Comparison of ENCODE assay signal across 26 cellular contexts in genomic region chr17:15928286-15928785, GRCh38. TPM values are rescaled to one million over a fixed set of nuclear protein-coding genes. Genes with fewer than 3 reads are reported as not detected.
A peak's percentile ranks its signal among the peaks of the same experiment; 100 is the strongest.
DNase-seq lines count a peak whose midpoint lies in the region; ATAC-seq, FAIRE-seq and TF ChIP-seq lines count a peak whose summit lies in the region.
"Had no signal": no experiment of that assay in that cellular context is flagged by ENCODE, and none has a peak within 500 bp of the region (broad histone marks: within the 10 kb centered on the region; RNA-seq: fewer than 3 reads in every experiment).

No MANE protein-coding gene starts in this region.

- H3K79me2 ChIP-seq in K562 (ENCODE audit: control insufficient read depth, insufficient read depth, low read length) = no peaks in the 10 kb centered on the region

- no peak for TF ChIP-seq POLR2A in K562 (conservative IDR thresholded peaks at IDR 0.05)
- no peak for TF ChIP-seq POLR2A in erythroblast (IDR thresholded peaks at IDR 0.05; ENCODE audit: low read length)

- no peaks in the 10 kb centered on the region for H3K9me3 Mint-ChIP-seq in activated naive CD8-positive, alpha-beta T cell treated with anti-CD3 and anti-CD28 coated beads, Interleukin-2, amount 10 ng/mL, durations not matched to agents 7 days and 5 days
- no peaks in the 10 kb centered on the region for H3K9me3 Mint-ChIP-seq in activated naive CD8-positive, alpha-beta T cell treated with anti-CD3 and anti-CD28 coated beads for 36 hours
- H3K9me3 Mint-ChIP-seq in stimulated activated naive B cell treated with anti-CD40 and anti-IgM and Interleukin-4, amounts not matched to agents 10 μg/mL and 1 μg/mL and 100 μg/mL, for 72 hours = no peaks in the 10 kb centered on the region
- H3K9me3 Mint-ChIP-seq: activated naive CD4-positive, alpha-beta T cell treated with anti-CD3 and anti-CD28 coated beads, Interleukin-2, amount 50 U/mL, for 24 hours; CD8-positive, alpha-beta memory T cell; immature natural killer cell; memory B cell; T-helper 1 cell treated with Interleukin-12 subunit alpha and Interleukin-12 subunit beta and Interleukin-4 antibody, amounts not matched to agents 30 μg/mL and 1 μg/mL, for 36 hours had no signal

- no peak for DNase-seq in activated naive CD8-positive, alpha-beta T cell treated with anti-CD3 and anti-CD28 coated beads, Interleukin-2, amount 10 ng/mL, durations not matched to agents 7 days and 5 days
- no peak for DNase-seq in activated naive CD8-positive, alpha-beta T cell treated with anti-CD3 and anti-CD28 coated beads for 36 hours
- DNase-seq in K562 (ENCODE audit: extremely low read depth in 1 of 4, low spot score in 3 of 4) (no peak), mucosa of gallbladder (ENCODE audit: low spot score) (peak; percentile 27), 8988T (no peak), erythroblast (lab: John Stamatoyannopoulos, UW) (no peak), NCI-H2107 treated with DMSO at 0.1 percent for 48 hours (lab: John Stamatoyannopoulos, UW; ENCODE audit: unreplicated experiment) (no peak)
- DNase-seq in stimulated activated naive B cell treated with anti-CD40 and anti-IgM and Interleukin-4, amounts not matched to agents 10 μg/mL and 1 μg/mL and 100 μg/mL, for 72 hours = no peak
- DNase-seq: activated CD4-positive, alpha-beta T cell treated with anti-CD3 and anti-CD28 coated beads, Interleukin-2, amount 50 U/mL, for 4 hours; CD8-positive, alpha-beta memory T cell; EL; H7; immature natural killer cell; MM.1S; NCI-H2029 treated with DMSO at 0.1 percent for 48 hours; NCI-H524 treated with DMSO at 0.1 percent for 48 hours; NK-92 treated with Interleukin-12 subunit alpha and Interleukin-12 subunit beta, amount 100 ng/mL, for 24 hours; PC-3; small intestine; stimulated activated naive CD4-positive, alpha-beta T cell treated with Interleukin-2 at 50 U/mL for 16 hours had no signal

- intact Hi-C loops in K562 (cut with micrococcal nuclease) = no loop called here

- no peak for TF ChIP-seq RAD21 in K562 (CRISPR knock-in tag; conservative IDR thresholded peaks at IDR 0.05 in 1 of 2, IDR thresholded peaks at IDR 0.05 in 1 of 2)

- H3K27ac Mint-ChIP-seq in activated naive CD8-positive, alpha-beta T cell treated with anti-CD3 and anti-CD28 coated beads, Interleukin-2, amount 10 ng/mL, durations not matched to agents 7 days and 5 days = peak overlapping the region; percentile 22
- H3K27ac Mint-ChIP-seq in activated naive CD8-positive, alpha-beta T cell treated with anti-CD3 and anti-CD28 coated beads for 36 hours = no peak overlapping the region
- no peak overlapping the region for H3K27ac Mint-ChIP-seq in stimulated activated naive B cell treated with anti-CD40 and anti-IgM and Interleukin-4, amounts not matched to agents 10 μg/mL and 1 μg/mL and 100 μg/mL, for 72 hours
- H3K27ac Mint-ChIP-seq: activated naive CD4-positive, alpha-beta T cell treated with anti-CD3 and anti-CD28 coated beads, Interleukin-2, amount 50 U/mL, for 24 hours; CD8-positive, alpha-beta memory T cell; memory B cell; T-helper 1 cell treated with Interleukin-12 subunit alpha and Interleukin-12 subunit beta and Interleukin-4 antibody, amounts not matched to agents 30 μg/mL and 1 μg/mL, for 36 hours had no signal

- H3K9ac ChIP-seq in K562 (ENCODE audit: insufficient read depth in 1 of 2, low read depth in 2 of 2, low read length in 2 of 2) = peak overlapping the region in 1 of 2 experiments; percentile 79; a peak in 1 of 4 replicates

- no peak for FAIRE-seq in K562 (lab: Jason Lieb, UNC)
- FAIRE-seq: GM18507, small intestine, TTC549 had no signal

- TF ChIP-seq CTCF in K562 (IDR thresholded peaks at IDR 0.05 in 2 of 3, conservative IDR thresholded peaks at IDR 0.05 in 1 of 3; ENCODE audit: insufficient read depth in 2 of 3, low read depth in 1 of 3, low read length in 3 of 3) = no peak

- H2AFZ ChIP-seq in K562 (ENCODE audit: low read depth, low read length) = peak overlapping the region; percentile 80

- no peaks in the 10 kb centered on the region for H3K36me3 ChIP-seq in K562 (ENCODE audit: control insufficient read depth, insufficient read depth, low read length)

- no peak overlapping the region for H3K27ac ChIP-seq in K562 (ENCODE audit: extremely low read depth, low read depth, low read length)
- H3K27ac ChIP-seq: SK-N-MC had no signal

- no peak overlapping the region for H3K4me3 Mint-ChIP-seq in activated naive CD8-positive, alpha-beta T cell treated with anti-CD3 and anti-CD28 coated beads, Interleukin-2, amount 10 ng/mL, durations not matched to agents 7 days and 5 days
- H3K4me3 Mint-ChIP-seq in activated naive CD8-positive, alpha-beta T cell treated with anti-CD3 and anti-CD28 coated beads for 36 hours = no peak overlapping the region
- H3K4me3 Mint-ChIP-seq in stimulated activated naive B cell treated with anti-CD40 and anti-IgM and Interleukin-4, amounts not matched to agents 10 μg/mL and 1 μg/mL and 100 μg/mL, for 72 hours = no peak overlapping the region
- H3K4me3 Mint-ChIP-seq: activated naive CD4-positive, alpha-beta T cell treated with anti-CD3 and anti-CD28 coated beads, Interleukin-2, amount 50 U/mL, for 24 hours; CD8-positive, alpha-beta memory T cell; memory B cell; T-helper 1 cell treated with Interleukin-12 subunit alpha and Interleukin-12 subunit beta and Interleukin-4 antibody, amounts not matched to agents 30 μg/mL and 1 μg/mL, for 36 hours had no signal

- no peaks in the 10 kb centered on the region for H3K27me3 ChIP-seq in K562 (ENCODE audit: control insufficient read depth in 2 of 2, insufficient read depth in 2 of 2, low read length in 2 of 2)

- H3K4me2 ChIP-seq in K562 (ENCODE audit: insufficient read depth, low read length) = peak overlapping the region; percentile 11; the same call in 1 of the 2 replicates

- H3K36me3 Mint-ChIP-seq in activated naive CD8-positive, alpha-beta T cell treated with anti-CD3 and anti-CD28 coated beads, Interleukin-2, amount 10 ng/mL, durations not matched to agents 7 days and 5 days = no peaks in the 10 kb centered on the region
- no peaks in the 10 kb centered on the region for H3K36me3 Mint-ChIP-seq in activated naive CD8-positive, alpha-beta T cell treated with anti-CD3 and anti-CD28 coated beads for 36 hours
- H3K36me3 Mint-ChIP-seq in stimulated activated naive B cell treated with anti-CD40 and anti-IgM and Interleukin-4, amounts not matched to agents 10 μg/mL and 1 μg/mL and 100 μg/mL, for 72 hours = no peaks in the 10 kb centered on the region
- H3K36me3 Mint-ChIP-seq: activated naive CD4-positive, alpha-beta T cell treated with anti-CD3 and anti-CD28 coated beads, Interleukin-2, amount 50 U/mL, for 24 hours; immature natural killer cell had no signal

- peaks cover 32% of the 10 kb centered on the region for H3K27me3 Mint-ChIP-seq in activated naive CD8-positive, alpha-beta T cell treated with anti-CD3 and anti-CD28 coated beads, Interleukin-2, amount 10 ng/mL, durations not matched to agents 7 days and 5 days
- H3K27me3 Mint-ChIP-seq in activated naive CD8-positive, alpha-beta T cell treated with anti-CD3 and anti-CD28 coated beads for 36 hours = peaks cover 19% of the 10 kb centered on the region
- peaks cover 17 to 20% of the 10 kb centered on the region in 2 donors for H3K27me3 Mint-ChIP-seq in stimulated activated naive B cell treated with anti-CD40 and anti-IgM and Interleukin-4, amounts not matched to agents 10 μg/mL and 1 μg/mL and 100 μg/mL, for 72 hours

- no peak for TF ChIP-seq EP300 in K562 (IDR thresholded peaks at IDR 0.05; ENCODE audit: low read length)

- no TSS peak for BruUV-seq in K562 (replicated peaks; lab: Mats Ljungman, UMichigan)

- no peaks in the 10 kb centered on the region for H3K9me1 ChIP-seq in K562 (ENCODE audit: control insufficient read depth, insufficient read depth, low read length)

- H3K4me3 ChIP-seq in K562 = no peak overlapping the region
- H3K4me3 ChIP-seq: SK-N-MC had no signal

- CTCF ChIA-PET in K562 (lab: Yijun Ruan, JAX; ENCODE audit: low intra/inter-chr PET ratio) = no interaction called here

- WGBS in K562 (ENCODE audit: insufficient coverage, low coverage, missing lambda C conversion rate) = 49% methylated on average over 7 of the region's 9 CpGs

- no peak for ATAC-seq in activated naive CD8-positive, alpha-beta T cell treated with anti-CD3 and anti-CD28 coated beads, Interleukin-2, amount 10 ng/mL, durations not matched to agents 7 days and 5 days (ENCODE audit: low read depth)
- ATAC-seq in K562 = no peak
- ATAC-seq in stimulated activated naive B cell treated with anti-CD40 and anti-IgM and Interleukin-4, amounts not matched to agents 10 μg/mL and 1 μg/mL and 100 μg/mL, for 72 hours (replicated peaks) = peak; percentile 20 to 27
- ATAC-seq: PC-3 had no signal

- no peaks in the 10 kb centered on the region for H3K9me3 ChIP-seq in K562 (replicated peaks; ENCODE audit: control insufficient read depth, insufficient read depth, low read depth, low read length)

- H4K20me1 ChIP-seq in K562 (replicated peaks; ENCODE audit: control insufficient read depth, insufficient read depth, low read length) = no peaks in the 10 kb centered on the region

- H3K4me1 ChIP-seq in K562 (replicated peaks in 1 of 2; ENCODE audit: control insufficient read depth in 2 of 2, insufficient read depth in 2 of 2, low read length in 2 of 2) = peaks cover 4 to 14% of the 10 kb centered on the region in 2 experiments; a peak in 3 of 5 replicates

- in situ Hi-C loops in K562 (cut with MboI) = no loop called here

- POLR2A ChIA-PET in activated naive CD8-positive, alpha-beta T cell treated with anti-CD3 and anti-CD28 coated beads, Interleukin-2, amount 10 ng/mL, durations not matched to agents 7 days and 5 days (lab: Charles Lee) = no interaction called here
- POLR2A ChIA-PET in K562 (lab: Yijun Ruan, JAX) = no interaction called here

- peaks cover 4% of the 10 kb centered on the region for H3K4me1 Mint-ChIP-seq in activated naive CD8-positive, alpha-beta T cell treated with anti-CD3 and anti-CD28 coated beads, Interleukin-2, amount 10 ng/mL, durations not matched to agents 7 days and 5 days
- H3K4me1 Mint-ChIP-seq in activated naive CD8-positive, alpha-beta T cell treated with anti-CD3 and anti-CD28 coated beads for 36 hours = peaks cover 2% of the 10 kb centered on the region
- H3K4me1 Mint-ChIP-seq in stimulated activated naive B cell treated with anti-CD40 and anti-IgM and Interleukin-4, amounts not matched to agents 10 μg/mL and 1 μg/mL and 100 μg/mL, for 72 hours = peaks cover 12 to 14% of the 10 kb centered on the region in 2 donors
- H3K4me1 Mint-ChIP-seq: CD8-positive, alpha-beta memory T cell had no signal

RNA-seq across cellular contexts. Expression of gene ADORA2B, which starts 16.6 kb away (rescaled TPM):
- 1 to 10 TPM; 4.1 to 4.2 TPM for total RNA-seq in activated naive CD8-positive, alpha-beta T cell treated with anti-CD3 and anti-CD28 coated beads, Interleukin-2, amount 10 ng/mL, durations not matched to agents 7 days and 5 days
- total RNA-seq in activated naive CD8-positive, alpha-beta T cell treated with anti-CD3 and anti-CD28 coated beads for 36 hours = 1 to 10 TPM; 7.0 to 7.1 TPM
- total RNA-seq in K562 (2011; cell fraction: chromatin; rRNA removed; ENCODE audit: low replicate concordance) = 21.3 and 28.9 TPM in 2 replicates
- 24.9 and 28.0 TPM in 2 replicates for total RNA-seq in K562 (2011; cell fraction: nucleolus; rRNA removed)
- total RNA-seq in K562 (2011; cell fraction: nucleoplasm; rRNA removed) = 20.6 and 25.3 TPM in 2 replicates
- total RNA-seq in K562 (2014; rRNA removed) (10.5 and 15.7 TPM in 2 replicates), K562 (2014; rRNA removed; fragmentation: Illumina TruSeq; extraction: Trizol) (9.4 and 10.8 TPM in 2 replicates), K562 (2015; rRNA removed; fragmentation: Illumina TruSeq; extraction: Trizol) (7.9 and 9.0 TPM in 2 replicates), K562 (2021) (10.7 and 12.2 TPM in 2 replicates), mucosa of gallbladder (0.72 TPM)
- polyA plus RNA-seq in K562 (2011; rRNA removed) (13.7 and 16.6 TPM in 2 replicates), K562 (2014; fragmentation: Illumina TruSeq; extraction: Trizol) (9.2 and 10.5 TPM in 2 replicates), K562 (2014; fragmentation: Nextera tagmentation; extraction: Ambion mirVana) (1 to 10 TPM; 6.4 to 9.2 TPM), K562 (2014; rRNA removed) (12.7 and 13.7 TPM in 2 replicates)
- 18.2 and 33.7 TPM in 2 replicates for polyA plus RNA-seq in K562 (2011; cell fraction: cytosol; rRNA removed)
- polyA plus RNA-seq in K562 (2011; cell fraction: nucleus; rRNA removed) = 7.3 and 8.3 TPM in 2 replicates
- 7.2 and 8.8 TPM in 2 replicates for polyA plus RNA-seq in K562 (2012)
- 12.5 and 14.5 TPM in 2 replicates for polyA minus RNA-seq in K562 (2011; rRNA and poly(A)+ RNA removed)
- polyA minus RNA-seq in K562 (2011; cell fraction: cytosol; rRNA and poly(A)+ RNA removed) = 8.0 and 10.0 TPM in 2 replicates
- 5.8 and 9.1 TPM in 2 replicates for polyA minus RNA-seq in K562 (2011; cell fraction: nucleus; rRNA and poly(A)+ RNA removed)

Comparison
In these comparisons a context has a peak if more than half of its experiments do, and no peak if none do; other contexts are left out.
1. ATAC-seq: peak in stimulated activated naive B cell treated with anti-CD40 and anti-IgM and Interleukin-4, amounts not matched to agents 10 μg/mL and 1 μg/mL and 100 μg/mL, for 72 hours (2 of 2); none in activated naive CD8-positive, alpha-beta T cell treated with anti-CD3 and anti-CD28 coated beads, Interleukin-2, amount 10 ng/mL, durations not matched to agents 7 days and 5 days (single experiment) and K562 (single experiment).